In genomic region chr18:2961828-2962227, GRCh38 we compare ENCODE assay signal across 8 cellular contexts. TPM values are rescaled to one million over a fixed set of nuclear protein-coding genes. Genes with fewer than 3 reads are reported as not detected.
A peak's percentile ranks its signal among the peaks of the same experiment; 100 is the strongest.
DNase-seq lines count a peak whose midpoint lies in the region; ATAC-seq, FAIRE-seq and TF ChIP-seq lines count a peak whose summit lies in the region.

No MANE protein-coding gene starts in this region.

- H3K27ac ChIP-seq in kidney (ENCODE audit: low read depth in 2 of 2, low read length in 2 of 2) (peak overlapping the region; percentile 63 to 69), subcutaneous abdominal adipose tissue (ENCODE audit: low read depth, low read length) (peak overlapping the region; percentile 87)

- H3K36me3 Mint-ChIP-seq in activated CD8-positive, alpha-beta T cell treated with anti-CD3 and anti-CD28 coated beads, Interleukin-2, amount 10 ng/mL, durations not matched to agents 7 days and 5 days (ENCODE audit: low read depth): peaks cover 58% of the 10 kb centered on the region

- no peak for TF ChIP-seq CTCF in kidney (IDR thresholded peaks at IDR 0.05; ENCODE audit: borderline replicate concordance, extremely low read depth, insufficient read depth)

- H3K27ac Mint-ChIP-seq in activated CD8-positive, alpha-beta T cell treated with anti-CD3 and anti-CD28 coated beads, Interleukin-2, amount 10 ng/mL, durations not matched to agents 7 days and 5 days: peak overlapping the region; percentile 95

- H3K4me1 Mint-ChIP-seq in activated CD8-positive, alpha-beta T cell treated with anti-CD3 and anti-CD28 coated beads, Interleukin-2, amount 10 ng/mL, durations not matched to agents 7 days and 5 days (ENCODE audit: low read depth): peaks cover 86% of the 10 kb centered on the region

- no peaks in the 10 kb centered on the region for H3K9me3 Mint-ChIP-seq in activated CD8-positive, alpha-beta T cell treated with anti-CD3 and anti-CD28 coated beads, Interleukin-2, amount 10 ng/mL, durations not matched to agents 7 days and 5 days (ENCODE audit: insufficient read depth)

- CTCF ChIA-PET in activated CD8-positive, alpha-beta T cell treated with anti-CD3 and anti-CD28 coated beads, Interleukin-2, amount 10 ng/mL, durations not matched to agents 7 days and 5 days (lab: Charles Lee): interaction anchor here (1.0 to 11.3 kb wide), 10 partner anchors 10 to 284 kb away, joined by 3 to 130 read pairs (median 15); no protein-coding TSS in a partner anchor

- POLR2A ChIA-PET in activated CD8-positive, alpha-beta T cell treated with anti-CD3 and anti-CD28 coated beads, Interleukin-2, amount 10 ng/mL, durations not matched to agents 7 days and 5 days (lab: Charles Lee): interaction anchor here (0.7 to 8.8 kb wide), 8 partner anchors 9 to 288 kb away, joined by 3 to 98 read pairs (median 8); no protein-coding TSS in a partner anchor

- no peaks in the 10 kb centered on the region for H3K36me3 ChIP-seq in kidney (ENCODE audit: control insufficient read depth in 1 of 2, insufficient read depth in 2 of 2, low read length in 2 of 2)
- no peaks in the 10 kb centered on the region for H3K36me3 ChIP-seq in subcutaneous abdominal adipose tissue (ENCODE audit: control insufficient read depth in 5 of 5, insufficient read depth in 5 of 5, low read length in 5 of 5)

- H3K9me3 ChIP-seq in kidney (ENCODE audit: control insufficient read depth in 1 of 2, low read length in 2 of 2) (no peaks in the 10 kb centered on the region), subcutaneous abdominal adipose tissue (ENCODE audit: control insufficient read depth in 5 of 5, low read length in 5 of 5) (no peaks in the 10 kb centered on the region)

- H3K4me3 ChIP-seq in kidney (ENCODE audit: low read length in 2 of 2): peak overlapping the region in 1 of 2 donors; percentile 8
- peak overlapping the region in 2 of 5 donors; percentile 3 to 25 for H3K4me3 ChIP-seq in subcutaneous abdominal adipose tissue (ENCODE audit: low read depth in 1 of 5, low read length in 5 of 5)

- DNase-seq in NOMO-1 treated with DMSO at 0.1 percent for 48 hours (lab: John Stamatoyannopoulos, UW; ENCODE audit: unreplicated experiment) (peak; percentile 17), NOMO-1 treated with dmso at 0.1 percent for 144 hours (lab: John Stamatoyannopoulos, UW; ENCODE audit: unreplicated experiment) (no peak), kidney (no peak), NCI-H1694 treated with DMSO at 0.1 percent for 48 hours (lab: John Stamatoyannopoulos, UW) (no peak), iPS-NIHi11 (ENCODE audit: low spot score) (no peak)
- DNase-seq in activated CD8-positive, alpha-beta T cell treated with anti-CD3 and anti-CD28 coated beads, Interleukin-2, amount 10 ng/mL, durations not matched to agents 7 days and 5 days: peak; percentile 51

- H3K27me3 ChIP-seq in subcutaneous abdominal adipose tissue (ENCODE audit: control insufficient read depth in 5 of 5, insufficient read depth in 4 of 5, low read length in 5 of 5): no peaks in the 10 kb centered on the region

- intact Hi-C loops in kidney (cut with DNase I): no loop called here

- H3K27me3 Mint-ChIP-seq in activated CD8-positive, alpha-beta T cell treated with anti-CD3 and anti-CD28 coated beads, Interleukin-2, amount 10 ng/mL, durations not matched to agents 7 days and 5 days (ENCODE audit: low read depth): no peaks in the 10 kb centered on the region

- peak; percentile 28 for ATAC-seq in activated CD8-positive, alpha-beta T cell treated with anti-CD3 and anti-CD28 coated beads, Interleukin-2, amount 10 ng/mL, durations not matched to agents 7 days and 5 days
- ATAC-seq in GM21529 (IDR thresholded peaks at IDR 0.05; ENCODE audit: unreplicated experiment): no peak

- peak overlapping the region; percentile 72 for H3K4me3 Mint-ChIP-seq in activated CD8-positive, alpha-beta T cell treated with anti-CD3 and anti-CD28 coated beads, Interleukin-2, amount 10 ng/mL, durations not matched to agents 7 days and 5 days

- no peak for FAIRE-seq in kidney (lab: Jason Lieb, UNC)

- peak overlapping the region; percentile 34 to 52 for H3K9ac ChIP-seq in kidney (ENCODE audit: low read length in 2 of 2)
- no peak overlapping the region for H3K9ac ChIP-seq in subcutaneous abdominal adipose tissue (ENCODE audit: low read length in 5 of 5)

- peaks cover 22 to 30% of the 10 kb centered on the region in 2 donors for H3K4me1 ChIP-seq in kidney (ENCODE audit: control insufficient read depth in 1 of 2, insufficient read depth in 1 of 2, low read depth in 1 of 2, low read length in 2 of 2)
- peaks cover 15 to 47% (median 37%) of the 10 kb centered on the region in 5 donors for H3K4me1 ChIP-seq in subcutaneous abdominal adipose tissue (ENCODE audit: control insufficient read depth in 5 of 5, insufficient read depth in 5 of 5, low read length in 5 of 5)

RNA-seq across cellular contexts. Expression of gene LPIN2, which starts 51.1 kb away (rescaled TPM):
- total RNA-seq in activated CD8-positive, alpha-beta T cell treated with anti-CD3 and anti-CD28 coated beads, Interleukin-2, amount 10 ng/mL, durations not matched to agents 7 days and 5 days: 10 to 100 TPM; 77.5 TPM
- total RNA-seq in kidney: 52.3 TPM
- 14.3 TPM for polyA plus RNA-seq in kidney (ENCODE audit: insufficient read depth, low read depth, low replicate concordance)

Comparison
In these comparisons a context has a peak if more than half of its experiments do, and no peak if none do; other contexts are left out.
1. DNase-seq: peak in NOMO-1 treated with DMSO at 0.1 percent for 48 hours (single experiment) and activated CD8-positive, alpha-beta T cell treated with anti-CD3 and anti-CD28 coated beads, Interleukin-2, amount 10 ng/mL, durations not matched to agents 7 days and 5 days (single experiment); none in NOMO-1 treated with dmso at 0.1 percent for 144 hours (single experiment), kidney (single experiment), NCI-H1694 treated with DMSO at 0.1 percent for 48 hours (single experiment) and iPS-NIHi11 (single experiment).
2. H3K9ac ChIP-seq: peak in kidney (2 of 2); none in subcutaneous abdominal adipose tissue (0 of 5).